9 cellular contexts compared by ENCODE assay signal in genomic region chr3:130374908-130375307, GRCh38. TPM values are rescaled to one million over a fixed set of nuclear protein-coding genes. Genes with fewer than 3 reads are reported as not detected.
"Had no signal": no experiment of that assay in that cellular context is flagged by ENCODE, and none has a peak within 500 bp of the region (broad histone marks: within the 10 kb centered on the region; RNA-seq: fewer than 3 reads in every experiment).

No MANE protein-coding gene starts in this region.

- H2AFZ ChIP-seq: GM23338 had no signal

- ATAC-seq: GM23338 had no signal

- H3K4me3 ChIP-seq: GM23338 had no signal

- FAIRE-seq: H1, H54, HTR-8/SVneo had no signal

- H3K4me2 ChIP-seq: GM23338 had no signal

- DNase-seq: H9, HCEC 1CT, IMR-90, KBM-7 had no signal

RNA-seq across cellular contexts. Expression of gene COL6A5, which starts 29.4 kb away (rescaled TPM):
- total RNA-seq: HT-29, IMR-90 had no signal
- polyA plus RNA-seq: IMR-90 had no signal
